In the genomic region with DNA sequence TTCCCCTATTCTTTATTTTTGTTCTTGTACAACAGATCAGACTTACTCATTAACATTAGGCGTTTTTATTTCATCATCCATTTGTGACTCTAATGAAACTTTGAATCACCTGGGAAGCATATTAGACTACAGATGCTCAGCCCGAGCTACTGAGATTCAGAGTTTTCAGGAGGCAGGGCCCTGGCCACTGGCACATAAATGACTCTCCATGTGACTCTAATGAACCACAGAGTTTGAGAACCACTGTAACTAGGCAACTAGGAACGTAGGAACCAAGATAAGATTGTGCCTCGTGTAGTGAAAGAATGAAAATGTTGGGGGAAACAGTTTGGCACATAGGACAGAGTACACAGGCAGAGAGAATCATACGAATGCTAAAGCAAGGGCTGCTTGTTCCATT, we compare ENCODE assay signal across 2 cellular contexts.
TF ChIP-seq lines count a peak whose summit lies in the region.

No MANE protein-coding gene starts in this region.

TF ChIP-seq in IMR-90, 13 proteins besides CTCF, POLR2A, EP300 and RAD21:
- TF ChIP-seq RCOR1 (IDR thresholded peaks at IDR 0.05; ENCODE audit: insufficient replicate concordance, low read length) = no peak
- TF ChIP-seq CEBPB (IDR thresholded peaks at IDR 0.05; ENCODE audit: low read depth, low read length) = no peak
- TF ChIP-seq RFX5 (IDR thresholded peaks at IDR 0.05; ENCODE audit: low read depth, low read length) = no peak
- TF ChIP-seq SMC3 (IDR thresholded peaks at IDR 0.05; ENCODE audit: low read depth, low read length) = no peak
- TF ChIP-seq, protein P1, sequence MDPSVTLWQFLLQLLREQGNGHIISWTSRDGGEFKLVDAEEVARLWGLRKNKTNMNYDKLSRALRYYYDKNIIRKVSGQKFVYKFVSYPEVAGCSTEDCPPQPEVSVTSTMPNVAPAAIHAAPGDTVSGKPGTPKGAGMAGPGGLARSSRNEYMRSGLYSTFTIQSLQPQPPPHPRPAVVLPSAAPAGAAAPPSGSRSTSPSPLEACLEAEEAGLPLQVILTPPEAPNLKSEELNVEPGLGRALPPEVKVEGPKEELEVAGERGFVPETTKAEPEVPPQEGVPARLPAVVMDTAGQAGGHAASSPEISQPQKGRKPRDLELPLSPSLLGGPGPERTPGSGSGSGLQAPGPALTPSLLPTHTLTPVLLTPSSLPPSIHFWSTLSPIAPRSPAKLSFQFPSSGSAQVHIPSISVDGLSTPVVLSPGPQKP (IDR thresholded peaks at IDR 0.05; ENCODE audit: borderline replicate concordance, low read depth, low read length) = no peak
- TF ChIP-seq BHLHE40 (IDR thresholded peaks at IDR 0.05; ENCODE audit: low read depth, low read length) = no peak
- TF ChIP-seq MXI1 (IDR thresholded peaks at IDR 0.05; ENCODE audit: borderline replicate concordance, low read depth, low read length) = no peak
- TF ChIP-seq FOS (IDR thresholded peaks at IDR 0.05; ENCODE audit: low read depth, low read length) = no peak
- no peak for TF ChIP-seq CHD1 (IDR thresholded peaks at IDR 0.05; ENCODE audit: low read depth, low read length)
- no peak for TF ChIP-seq MAFK (IDR thresholded peaks at IDR 0.05; ENCODE audit: low read depth, low read length)

TF ChIP-seq in GM12878, 131 proteins besides CTCF, POLR2A, EP300 and RAD21:
- TF ChIP-seq, protein P2, sequence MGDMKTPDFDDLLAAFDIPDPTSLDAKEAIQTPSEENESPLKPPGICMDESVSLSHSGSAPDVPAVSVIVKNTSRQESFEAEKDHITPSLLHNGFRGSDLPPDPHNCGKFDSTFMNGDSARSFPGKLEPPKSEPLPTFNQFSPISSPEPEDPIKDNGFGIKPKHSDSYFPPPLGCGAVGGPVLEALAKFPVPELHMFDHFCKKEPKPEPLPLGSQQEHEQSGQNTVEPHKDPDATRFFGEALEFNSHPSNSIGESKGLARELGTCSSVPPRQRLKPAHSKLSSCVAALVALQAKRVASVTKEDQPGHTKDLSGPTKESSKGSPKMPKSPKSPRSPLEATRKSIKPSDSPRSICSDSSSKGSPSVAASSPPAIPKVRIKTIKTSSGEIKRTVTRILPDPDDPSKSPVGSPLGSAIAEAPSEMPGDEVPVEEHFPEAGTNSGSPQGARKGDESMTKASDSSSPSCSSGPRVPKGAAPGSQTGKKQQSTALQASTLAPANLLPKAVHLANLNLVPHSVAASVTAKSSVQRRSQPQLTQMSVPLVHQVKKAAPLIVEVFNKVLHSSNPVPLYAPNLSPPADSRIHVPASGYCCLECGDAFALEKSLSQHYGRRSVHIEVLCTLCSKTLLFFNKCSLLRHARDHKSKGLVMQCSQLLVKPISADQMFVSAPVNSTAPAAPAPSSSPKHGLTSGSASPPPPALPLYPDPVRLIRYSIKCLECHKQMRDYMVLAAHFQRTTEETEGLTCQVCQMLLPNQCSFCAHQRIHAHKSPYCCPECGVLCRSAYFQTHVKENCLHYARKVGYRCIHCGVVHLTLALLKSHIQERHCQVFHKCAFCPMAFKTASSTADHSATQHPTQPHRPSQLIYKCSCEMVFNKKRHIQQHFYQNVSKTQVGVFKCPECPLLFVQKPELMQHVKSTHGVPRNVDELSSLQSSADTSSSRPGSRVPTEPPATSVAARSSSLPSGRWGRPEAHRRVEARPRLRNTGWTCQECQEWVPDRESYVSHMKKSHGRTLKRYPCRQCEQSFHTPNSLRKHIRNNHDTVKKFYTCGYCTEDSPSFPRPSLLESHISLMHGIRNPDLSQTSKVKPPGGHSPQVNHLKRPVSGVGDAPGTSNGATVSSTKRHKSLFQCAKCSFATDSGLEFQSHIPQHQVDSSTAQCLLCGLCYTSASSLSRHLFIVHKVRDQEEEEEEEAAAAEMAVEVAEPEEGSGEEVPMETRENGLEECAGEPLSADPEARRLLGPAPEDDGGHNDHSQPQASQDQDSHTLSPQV (IDR thresholded peaks at IDR 0.05) = no peak
- TF ChIP-seq BCL11A (IDR thresholded peaks at IDR 0.05; ENCODE audit: low read depth, low read length) = peak; percentile 54; the same call in 1 of the 2 replicates
- TF ChIP-seq RAD51 (IDR thresholded peaks at IDR 0.05) = peak; percentile 72
- TF ChIP-seq MTA2 (IDR thresholded peaks at IDR 0.05; ENCODE audit: low read depth) = peak; percentile 71
- TF ChIP-seq BMI1 (IDR thresholded peaks at IDR 0.05; ENCODE audit: borderline replicate concordance) = peak; percentile 28; the same call in 1 of the 2 replicates
- no peak for TF ChIP-seq STAT1 (conservative IDR thresholded peaks at IDR 0.05)
TF ChIP-seq in GM12878: peak in this region for 4.
